ENCODE assay signal across 17 cellular contexts in the genomic region with DNA sequence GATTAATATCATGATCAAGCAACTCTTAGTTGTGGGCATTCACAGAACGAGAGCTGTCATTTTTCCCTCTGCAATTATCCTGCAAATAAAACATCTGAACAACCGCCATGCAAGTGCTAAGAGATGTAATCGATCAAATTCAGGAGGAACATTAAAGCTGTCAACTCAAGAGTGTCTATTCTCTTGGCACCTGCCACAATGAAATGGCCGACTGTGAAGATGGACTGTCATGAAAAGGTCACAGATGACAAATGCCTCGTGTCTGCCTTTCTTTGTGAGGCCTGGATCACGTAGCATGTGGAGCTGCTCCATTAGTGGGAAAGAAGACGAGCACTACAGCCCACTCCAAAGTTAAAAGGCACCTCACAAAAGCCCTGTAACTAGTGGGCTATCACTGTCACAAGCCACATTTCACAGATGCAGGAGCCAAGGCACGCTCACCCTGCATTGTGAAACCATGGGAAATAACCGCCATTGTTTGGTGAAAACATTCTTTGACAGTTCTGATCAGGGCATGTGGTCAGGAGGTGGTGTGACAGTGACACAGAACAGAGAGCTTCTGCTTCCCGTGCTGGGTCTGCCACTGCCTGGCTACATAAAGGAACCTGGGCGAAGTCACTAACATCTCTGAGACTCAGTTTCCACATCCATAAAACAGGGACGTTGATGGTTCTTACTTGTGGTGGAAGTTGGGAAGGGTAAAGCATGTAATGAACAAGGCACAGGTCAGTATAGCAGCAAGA.
"Had no signal": no experiment of that assay in that cellular context is flagged by ENCODE, and none has a peak within 500 bp of the region (broad histone marks: within the 10 kb centered on the region; RNA-seq: fewer than 3 reads in every experiment).

No MANE protein-coding gene starts in this region.

- DNase-seq: activated CD4-positive, alpha-beta T cell treated with anti-CD3 and anti-CD28 coated beads, Interleukin-2, amount 10 ng/mL, durations not matched to agents 7 days and 5 days; activated CD4-positive, CD25-positive, alpha-beta regulatory T cell; activated CD8-positive, alpha-beta memory T cell treated with anti-CD3 and anti-CD28 coated beads for 24 hours; activated naive CD4-positive, alpha-beta T cell treated with anti-CD3 and anti-CD28 coated beads, Interleukin-2, amount 10 ng/mL, durations not matched to agents 7 days and 5 days; activated T-cell treated with anti-CD3 and anti-CD28 coated beads for 4 hours; body of pancreas; central memory CD4-positive, alpha-beta T cell; effector CD4-positive, alpha-beta T cell; foreskin melanocyte; head of caudate nucleus; mammary epithelial cell; right lobe of liver; tibial artery had no signal

- H3K4me1 ChIP-seq: body of pancreas, prostate gland, right lobe of liver, tibial artery had no signal

- H3K27me3 ChIP-seq: body of pancreas, right lobe of liver, tibial artery had no signal

- H3K36me3 ChIP-seq: prostate gland, right lobe of liver had no signal

- H3K9me3 ChIP-seq: body of pancreas, prostate gland, right lobe of liver, tibial artery had no signal

- H3K27ac ChIP-seq: body of pancreas, coronary artery, prostate gland, right lobe of liver, tibial artery had no signal

- H3K4me3 ChIP-seq: body of pancreas, coronary artery, prostate gland, right lobe of liver, tibial artery had no signal

- ATAC-seq: activated T-helper 17 cell treated with anti-CD3 and anti-CD28 coated beads, Interleukin-2, amount 50 U/mL, for 72 hours; body of pancreas; right lobe of liver; stimulated activated memory B cell treated with anti-CD40 and anti-IgM and Interleukin-4, amounts not matched to agents 10 μg/mL and 1 μg/mL and 100 μg/mL, for 72 hours had no signal
